20 cellular contexts compared by ENCODE assay signal in the genomic region with DNA sequence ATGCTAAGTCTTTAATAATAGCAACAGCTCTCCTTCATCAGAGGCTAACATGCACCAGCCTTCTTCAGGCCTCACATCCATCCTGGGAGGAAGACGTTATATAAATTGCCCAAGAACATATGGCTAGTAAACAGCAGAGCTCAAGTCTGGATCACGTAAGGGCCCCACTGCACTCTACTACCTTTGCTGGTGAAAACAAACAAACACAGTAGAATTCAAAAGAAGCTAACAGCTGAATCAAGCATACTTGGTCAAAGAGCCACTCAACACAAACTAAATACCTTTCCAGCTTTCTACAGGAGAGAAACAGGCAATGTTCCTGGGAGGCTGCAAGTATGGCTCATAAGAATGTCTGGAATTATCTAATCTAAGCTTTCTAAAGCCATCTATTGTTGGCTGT.
"Had no signal": no experiment of that assay in that cellular context is flagged by ENCODE, and none has a peak within 500 bp of the region (broad histone marks: within the 10 kb centered on the region; RNA-seq: fewer than 3 reads in every experiment).

No MANE protein-coding gene starts in this region.

- H3K4me1 Mint-ChIP-seq: stimulated activated naive CD8-positive, alpha-beta T cell treated with anti-CD3 and anti-CD28 coated beads, Interleukin-15, amount 100 ng/mL, for 72 hours had no signal

- H3K4me3 Mint-ChIP-seq: dendritic cell treated with granulocyte-macrophage colony-stimulating factor and Interleukin-4, amounts not matched to agents 40 ng/mL and 50 ng/mL, for 4 days; natural killer cell treated with Interleukin-12 subunit alpha and Interleukin-12 subunit beta and Interleukin-15 and Interleukin-18, amount 100 ng/mL, for 72 hours; stimulated activated naive B cell treated with anti-CD40 and anti-IgM and Interleukin-4, amounts not matched to agents 10 μg/mL and 1 μg/mL and 100 μg/mL, for 72 hours; stimulated activated naive CD8-positive, alpha-beta T cell treated with anti-CD3 and anti-CD28 coated beads, Interleukin-15, amount 100 ng/mL, for 72 hours had no signal

- FAIRE-seq: colon, kidney, urothelium cell line had no signal

- H3K27ac ChIP-seq: foreskin keratinocyte, hepatocyte, right atrium auricular region, skin epidermis, thoracic aorta, transverse colon had no signal

- H3K27ac Mint-ChIP-seq: dendritic cell treated with granulocyte-macrophage colony-stimulating factor and Interleukin-4, amounts not matched to agents 40 ng/mL and 50 ng/mL, for 4 days; natural killer cell treated with Interleukin-12 subunit alpha and Interleukin-12 subunit beta and Interleukin-15 and Interleukin-18, amount 100 ng/mL, for 72 hours; stimulated activated naive B cell treated with anti-CD40 and anti-IgM and Interleukin-4, amounts not matched to agents 10 μg/mL and 1 μg/mL and 100 μg/mL, for 72 hours; stimulated activated naive CD8-positive, alpha-beta T cell treated with anti-CD3 and anti-CD28 coated beads, Interleukin-15, amount 100 ng/mL, for 72 hours had no signal

- H3K4me1 ChIP-seq: foreskin keratinocyte had no signal

- H3K36me3 ChIP-seq: right atrium auricular region, transverse colon had no signal

- H3K9me3 ChIP-seq: right atrium auricular region, sigmoid colon, thoracic aorta, transverse colon had no signal

- H3K36me3 Mint-ChIP-seq: natural killer cell treated with Interleukin-12 subunit alpha and Interleukin-12 subunit beta and Interleukin-15 and Interleukin-18, amount 100 ng/mL, for 72 hours; stimulated activated naive B cell treated with anti-CD40 and anti-IgM and Interleukin-4, amounts not matched to agents 10 μg/mL and 1 μg/mL and 100 μg/mL, for 72 hours had no signal

- H3K27me3 Mint-ChIP-seq: dendritic cell treated with granulocyte-macrophage colony-stimulating factor and Interleukin-4, amounts not matched to agents 40 ng/mL and 50 ng/mL, for 4 days; stimulated activated naive CD8-positive, alpha-beta T cell treated with anti-CD3 and anti-CD28 coated beads, Interleukin-15, amount 100 ng/mL, for 72 hours had no signal

- H3K4me3 ChIP-seq: hepatocyte, right atrium auricular region, sigmoid colon, skin epidermis, thoracic aorta, transverse colon had no signal

- H3K9me3 Mint-ChIP-seq: dendritic cell treated with granulocyte-macrophage colony-stimulating factor and Interleukin-4, amounts not matched to agents 40 ng/mL and 50 ng/mL, for 4 days had no signal

- H3K27me3 ChIP-seq: foreskin keratinocyte, hepatocyte, right atrium auricular region, sigmoid colon, transverse colon had no signal

- ATAC-seq: foreskin keratinocyte; left cardiac atrium; natural killer cell treated with Interleukin-12 subunit alpha and Interleukin-12 subunit beta and Interleukin-15 and Interleukin-18, amount 100 ng/mL, for 72 hours; stimulated activated naive B cell treated with anti-CD40 and anti-IgM and Interleukin-4, amounts not matched to agents 10 μg/mL and 1 μg/mL and 100 μg/mL, for 72 hours; stimulated activated naive CD8-positive, alpha-beta T cell treated with anti-CD3 and anti-CD28 coated beads, Interleukin-15, amount 100 ng/mL, for 72 hours had no signal

- DNase-seq: foreskin keratinocyte; head of caudate nucleus; kidney; left cardiac atrium; mammary epithelial cell; occipital lobe; sigmoid colon; stimulated activated CD4-positive, alpha-beta T cell treated with anti-CD3 and anti-CD28 coated beads, Interleukin-2, amount 100 ng/mL, for 24 hours; stimulated activated CD4-positive, alpha-beta T cell treated with anti-CD3 and anti-CD28 coated beads, Interleukin-4, amount 100 ng/mL, for 4 hours; stimulated activated naive B cell treated with anti-CD40 and anti-IgM and Interleukin-4, amounts not matched to agents 10 μg/mL and 1 μg/mL and 100 μg/mL, for 72 hours; stimulated activated naive CD8-positive, alpha-beta T cell treated with anti-CD3 and anti-CD28 coated beads, Interleukin-15, amount 100 ng/mL, for 72 hours; transverse colon had no signal
